ENCODE assay signal across 18 cellular contexts in the genomic region with DNA sequence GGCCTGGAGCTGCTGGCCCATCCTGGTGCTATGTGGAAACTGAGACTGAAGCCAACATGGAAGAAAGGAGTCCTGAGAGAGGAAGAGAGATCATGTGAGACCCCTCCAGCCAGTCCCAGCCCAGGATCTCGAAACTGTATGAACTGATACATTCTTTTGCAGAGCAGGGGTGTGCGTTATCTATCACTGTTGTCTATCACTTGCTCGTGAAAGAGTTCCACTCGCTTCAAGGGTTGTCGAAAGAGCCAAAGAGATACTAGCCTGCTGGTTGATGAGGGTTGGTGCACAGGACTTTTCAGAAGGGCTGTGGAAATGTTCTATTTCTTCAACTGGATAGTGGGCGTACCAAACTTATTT.
DNase-seq lines count a peak whose midpoint lies in the region; ATAC-seq and TF ChIP-seq lines count a peak whose summit lies in the region.
"Had no signal": no experiment of that assay in that cellular context is flagged by ENCODE, and none has a peak within 500 bp of the region (broad histone marks: within the 10 kb centered on the region; RNA-seq: fewer than 3 reads in every experiment).

No MANE protein-coding gene starts in this region.

- H3K4me2 ChIP-seq in hepatocyte, result no peak overlapping the region

- peak overlapping the region; percentile 69 for H3K9ac ChIP-seq in HUES6 (ENCODE audit: low read length)
- H3K9ac ChIP-seq in muscle layer of colon (ENCODE audit: low read length), result no peak overlapping the region

- WGBS in hepatocyte (ENCODE audit: low lambda C conversion rate, missing lambda C conversion rate), result 83% methylated on average over 6 of the region's 6 CpGs
- 92% methylated on average over 6 of the region's 6 CpGs for WGBS in suprapubic skin

- H3K9me3 Mint-ChIP-seq in Calu3 (ENCODE audit: low read depth, unreplicated experiment), result no peaks in the 10 kb centered on the region

- H3K79me2 ChIP-seq in hepatocyte, result no peaks in the 10 kb centered on the region

- peak overlapping the region; percentile 59; the same call in 1 of the 2 replicates for H3K27ac ChIP-seq in HUES6 (ENCODE audit: low read depth, low read length)
- peak overlapping the region; percentile 71 for H3K27ac ChIP-seq in hepatocyte
- H3K27ac ChIP-seq in muscle layer of colon (ENCODE audit: low read depth, low read length), result peak overlapping the region; percentile 45
- peak overlapping the region; percentile 11 for H3K27ac ChIP-seq in suprapubic skin
- H3K27ac ChIP-seq: RWPE1 had no signal

- peaks cover 32% of the 10 kb centered on the region for H3K4me1 Mint-ChIP-seq in Calu3 (ENCODE audit: low read depth, unreplicated experiment)
- H3K4me1 Mint-ChIP-seq: CD4-positive, CD25-positive, alpha-beta regulatory T cell had no signal

- TF ChIP-seq EP300 in suprapubic skin (IDR thresholded peaks at IDR 0.05), result no peak

- H3K9me3 ChIP-seq in HUES6 (ENCODE audit: control insufficient read depth, insufficient read depth, low read depth, low read length) (no peaks in the 10 kb centered on the region), hepatocyte (ENCODE audit: low read depth) (no peaks in the 10 kb centered on the region), muscle layer of colon (ENCODE audit: low read length) (no peaks in the 10 kb centered on the region), suprapubic skin (no peaks in the 10 kb centered on the region)

- H3K36me3 ChIP-seq in HUES6 (ENCODE audit: control insufficient read depth, insufficient read depth, low read length) (no peaks in the 10 kb centered on the region), hepatocyte (replicated peaks; ENCODE audit: insufficient read depth, low read depth) (no peaks in the 10 kb centered on the region), muscle layer of colon (ENCODE audit: insufficient read depth, low read length) (no peaks in the 10 kb centered on the region), suprapubic skin (no peaks in the 10 kb centered on the region)

- H3K27ac Mint-ChIP-seq in Calu3 (ENCODE audit: unreplicated experiment), result no peak overlapping the region
- H3K27ac Mint-ChIP-seq: CD4-positive, CD25-positive, alpha-beta regulatory T cell had no signal

- no peak for TF ChIP-seq CTCF in hepatocyte (IDR thresholded peaks at IDR 0.05; ENCODE audit: poor library complexity)
- TF ChIP-seq CTCF in suprapubic skin (IDR thresholded peaks at IDR 0.05), result no peak
- no peak for TF ChIP-seq CTCF in Calu3 (IDR thresholded peaks at IDR 0.05; ENCODE audit: unreplicated experiment)

- H3K27me3 Mint-ChIP-seq in Calu3 (ENCODE audit: unreplicated experiment), result no peaks in the 10 kb centered on the region
- H3K27me3 Mint-ChIP-seq: CD4-positive, CD25-positive, alpha-beta regulatory T cell had no signal

- TF ChIP-seq POLR2A in suprapubic skin (IDR thresholded peaks at IDR 0.05), result no peak

- peaks cover 47% of the 10 kb centered on the region for H3K4me1 ChIP-seq in HUES6 (ENCODE audit: control insufficient read depth, insufficient read depth, low read length)
- peaks cover 30% of the 10 kb centered on the region for H3K4me1 ChIP-seq in hepatocyte (ENCODE audit: insufficient read depth)
- H3K4me1 ChIP-seq in muscle layer of colon (ENCODE audit: insufficient read depth, low read length), result peaks cover 23% of the 10 kb centered on the region
- H3K4me1 ChIP-seq in suprapubic skin, result peaks cover 12% of the 10 kb centered on the region

- H2AFZ ChIP-seq in hepatocyte, result no peak overlapping the region

- no TSS peak for BruUV-seq in Calu3 (replicated peaks; lab: Mats Ljungman, UMichigan)

- peak overlapping the region; percentile 19 for H3K4me3 ChIP-seq in HUES6 (ENCODE audit: low read depth, low read length)
- no peak overlapping the region for H3K4me3 ChIP-seq in hepatocyte
- no peak overlapping the region for H3K4me3 ChIP-seq in muscle layer of colon (ENCODE audit: low read depth in 1 of 2, low read length in 2 of 2)
- H3K4me3 ChIP-seq in suprapubic skin, result no peak overlapping the region

- no peaks in the 10 kb centered on the region for H3K36me3 Mint-ChIP-seq in Calu3 (ENCODE audit: insufficient read depth, unreplicated experiment)
- H3K36me3 Mint-ChIP-seq: CD4-positive, CD25-positive, alpha-beta regulatory T cell had no signal

- no peak for ATAC-seq in HG03342 (IDR thresholded peaks at IDR 0.05; ENCODE audit: unreplicated experiment)

- no peaks in the 10 kb centered on the region for H3K9me2 ChIP-seq in hepatocyte (replicated peaks; ENCODE audit: insufficient read depth)

- no peak overlapping the region for H3K4me3 Mint-ChIP-seq in Calu3 (ENCODE audit: low read depth, unreplicated experiment)
- H3K4me3 Mint-ChIP-seq: CD4-positive, CD25-positive, alpha-beta regulatory T cell had no signal

- CTCF ChIA-PET in Calu3 (lab: Charles Lee), result no interaction called here

- intact Hi-C loops in Calu3 (cut with micrococcal nuclease; ENCODE audit: unreplicated experiment), result no loop called here

- H3K27me3 ChIP-seq in HUES6 (ENCODE audit: control insufficient read depth, insufficient read depth, low read length) (no peaks in the 10 kb centered on the region), hepatocyte (no peaks in the 10 kb centered on the region), muscle layer of colon (ENCODE audit: control insufficient read depth in 1 of 2, insufficient read depth in 2 of 2, low read length in 2 of 2) (no peaks in the 10 kb centered on the region), suprapubic skin (no peaks in the 10 kb centered on the region)

- no peaks in the 10 kb centered on the region for H4K20me1 ChIP-seq in hepatocyte (ENCODE audit: insufficient read depth, poor library complexity, severe bottlenecking)

- DNase-seq in hepatocyte (ENCODE audit: low spot score), result no peak
- DNase-seq in suprapubic skin (ENCODE audit: low spot score in 2 of 2), result no peak
- no peak for DNase-seq in Calu3
- DNase-seq in NCI-H345 (lab: John Stamatoyannopoulos, UW), result no peak
- no peak for DNase-seq in mesenteric fat pad (ENCODE audit: low spot score)
- DNase-seq: ACHN; CD4-positive, CD25-positive, alpha-beta regulatory T cell; DND-41; GF-D8; NCI-H1048; NCI-H146; NCI-H2107; NCI-H226; NCI-H526 treated with DMSO at 0.1 percent for 48 hours had no signal

Comparison
In these comparisons a context has a peak if more than half of its experiments do, and no peak if none do; other contexts are left out.
1. H3K27ac ChIP-seq: peak in every context shown above with its lines; median percentile 71 in hepatocyte; 59 in HUES6; 45 in muscle layer of colon; 11 in suprapubic skin.